In the genomic region with DNA sequence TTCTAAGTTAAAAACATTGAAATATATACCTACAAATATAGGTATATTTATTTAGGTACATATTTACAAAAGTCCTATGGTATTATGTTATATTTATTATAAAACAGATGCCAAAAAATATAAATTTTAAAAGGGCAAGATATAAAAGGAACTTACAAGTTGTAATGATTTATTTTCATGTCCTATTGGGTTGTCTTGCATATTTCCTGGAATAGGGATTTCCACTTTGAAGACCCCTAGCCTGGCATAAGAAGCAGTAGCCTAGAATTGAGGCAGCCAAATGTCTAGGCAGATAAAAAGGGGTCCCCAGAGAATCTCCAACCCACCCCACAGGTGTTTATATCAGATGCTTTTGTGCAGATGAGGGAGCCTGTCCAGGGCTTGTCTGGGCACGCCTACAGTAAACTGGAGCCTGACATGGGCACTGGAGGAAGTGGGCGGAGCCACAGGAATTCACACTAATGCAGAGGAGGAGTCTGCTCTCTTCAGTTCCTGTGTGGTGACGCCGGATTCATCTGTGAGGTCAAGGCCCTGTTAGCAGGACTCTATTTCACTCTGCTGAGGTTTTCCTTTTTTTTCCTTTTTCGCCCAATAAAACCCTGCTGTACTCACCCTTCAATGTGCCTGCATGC, we compare ENCODE assay signal across 15 cellular contexts.
DNase-seq lines count a peak whose midpoint lies in the region; ATAC-seq, FAIRE-seq and TF ChIP-seq lines count a peak whose summit lies in the region.
"Had no signal": no experiment of that assay in that cellular context is flagged by ENCODE, and none has a peak within 500 bp of the region (broad histone marks: within the 10 kb centered on the region; RNA-seq: fewer than 3 reads in every experiment).

No MANE protein-coding gene starts in this region.

- no peak for TF ChIP-seq POLR2A in HepG2 (IDR thresholded peaks at IDR 0.05; ENCODE audit: insufficient read depth in 1 of 2, low read depth in 2 of 2, low read length in 2 of 2)

- ATAC-seq in GM21390 (IDR thresholded peaks at IDR 0.05; ENCODE audit: unreplicated experiment) (no peak), HepG2 (no peak)
- ATAC-seq: activated CD4-positive, CD25-positive, alpha-beta regulatory T cell treated with anti-CD3 and anti-CD28 coated beads, Interleukin-2, amount 50 U/mL, for 24 hours; left colon; Panc1; stimulated activated effector memory CD8-positive, alpha-beta T cell treated with anti-CD3 and anti-CD28 coated beads, Interleukin-12 subunit alpha, Interleukin-12 subunit beta, amount 100 ng/mL, for 72 hours had no signal

- H3K27me3 ChIP-seq in HepG2 (ENCODE audit: control insufficient read depth in 1 of 2, insufficient read depth in 2 of 2, low read length in 2 of 2) = no peaks in the 10 kb centered on the region

- no peak overlapping the region for H2AFZ ChIP-seq in HepG2 (ENCODE audit: low read length)

- CTCF ChIA-PET in RWPE1 (lab: Yijun Ruan, JAX) (no interaction called here), HepG2 (lab: Yijun Ruan, JAX; ENCODE audit: low intra/inter-chr PET ratio, low total read pairs) (no interaction called here)

- no TSS peak for BruUV-seq in HepG2 (replicated peaks; lab: Mats Ljungman, UMichigan)

- POLR2A ChIA-PET in RWPE1 (lab: Yijun Ruan, JAX; ENCODE audit: low non-redundant PET) (no interaction called here), HepG2 (lab: Yijun Ruan, JAX) (no interaction called here)

- WGBS in HepG2 (ENCODE audit: low lambda C conversion rate) = 8% methylated on average over 4 of the region's 5 CpGs

- TF ChIP-seq CTCF in RWPE1 (conservative IDR thresholded peaks at IDR 0.05; ENCODE audit: low read depth) (no peak), HepG2 (CRISPR knock-in tag; IDR thresholded peaks at IDR 0.05) (no peak)

- no peaks in the 10 kb centered on the region for H4K20me1 ChIP-seq in HepG2 (ENCODE audit: insufficient read depth, low read length)

- H3K4me1 ChIP-seq in HepG2 (ENCODE audit: insufficient read depth, low read length) = no peaks in the 10 kb centered on the region

- H3K4me3 ChIP-seq in HepG2 (replicated peaks in 1 of 3; ENCODE audit: insufficient read depth in 1 of 3, low read depth in 2 of 3, low read length in 3 of 3) = no peak overlapping the region

- H3K36me3 ChIP-seq in HepG2 (replicated peaks in 1 of 2; ENCODE audit: control insufficient read depth in 1 of 2, insufficient read depth in 2 of 2, low read length in 2 of 2) = no peaks in the 10 kb centered on the region

- intact Hi-C loops in HepG2 (cut with micrococcal nuclease; ENCODE audit: unreplicated experiment) = no loop called here

- no peak overlapping the region for H3K9ac ChIP-seq in HepG2 (ENCODE audit: insufficient read depth, low read depth, low read length)

- H3K4me2 ChIP-seq in HepG2 (ENCODE audit: low read depth, low read length) = no peak overlapping the region

- no peaks in the 10 kb centered on the region for H3K79me2 ChIP-seq in HepG2 (ENCODE audit: insufficient read depth, low read length)

- H3K9me3 ChIP-seq in HepG2 (ENCODE audit: low read length) = no peaks in the 10 kb centered on the region

- TF ChIP-seq EP300 in HepG2 (IDR thresholded peaks at IDR 0.05; ENCODE audit: low read depth in 2 of 2, low read length in 2 of 2) (no peak), HepG2 (CRISPR knock-in tag; IDR thresholded peaks at IDR 0.05; ENCODE audit: borderline replicate concordance) (no peak)

- TF ChIP-seq RAD21 in HepG2 (CRISPR knock-in tag; IDR thresholded peaks at IDR 0.05) = no peak

- in situ Hi-C loops in HepG2 (cut with HindIII; ENCODE audit: extremely low pct_ligation_motif_present, low pct_unique_long_range_greater_than_20kb) = no loop called here

- peak; percentile 29 for DNase-seq in DMS 273 (lab: John Stamatoyannopoulos, UW; ENCODE audit: unreplicated experiment)
- no peak for DNase-seq in DMS 273 treated with DMSO at 0.1 percent for 48 hours (lab: John Stamatoyannopoulos, UW)
- DNase-seq in HPDE6-E6E7 (ENCODE audit: extremely low spot score) = peak; percentile 13
- DNase-seq in RWPE1 (ENCODE audit: low spot score) = no peak
- peak; percentile 64 for DNase-seq in islet precursor cell
- DNase-seq in C1 segment of cervical spinal cord (lab: John Stamatoyannopoulos, UW) = no peak
- DNase-seq in HepG2 (ENCODE audit: low spot score) = no peak
- DNase-seq: activated gamma-delta T cell, HCEC 1CT, left colon had no signal

- H3K27ac ChIP-seq in RWPE1 (peak overlapping the region; percentile 78), HepG2 (ENCODE audit: extremely low read length, insufficient read depth, low read length) (no peak overlapping the region)
- H3K27ac ChIP-seq: 22Rv1 had no signal

- no peak for FAIRE-seq in HepG2 (lab: Jason Lieb, UNC)

TF ChIP-seq in HepG2, 621 proteins besides CTCF, POLR2A, EP300 and RAD21:
- TF ChIP-seq ZFP90 (CRISPR knock-in tag; IDR thresholded peaks at IDR 0.05; ENCODE audit: borderline replicate concordance) (no peak), SIN3A (IDR thresholded peaks at IDR 0.05; ENCODE audit: borderline replicate concordance, low read depth, low read length) (no peak), ZNF34 (CRISPR knock-in tag; IDR thresholded peaks at IDR 0.05; ENCODE audit: borderline replicate concordance) (no peak), ZNF44 (CRISPR knock-in tag; IDR thresholded peaks at IDR 0.05) (no peak), IRX3 (CRISPR knock-in tag; IDR thresholded peaks at IDR 0.05; ENCODE audit: borderline replicate concordance, low read depth) (no peak), FIP1L1 (IDR thresholded peaks at IDR 0.05; ENCODE audit: borderline replicate concordance, insufficient read depth, low read depth, low read length) (no peak), SALL2 (CRISPR knock-in tag; IDR thresholded peaks at IDR 0.05) (no peak), RBFOX2 (IDR thresholded peaks at IDR 0.05; ENCODE audit: low read depth, low read length) (no peak), FOSL1 (CRISPR knock-in tag; IDR thresholded peaks at IDR 0.05; ENCODE audit: borderline replicate concordance) (no peak), PHF21A (CRISPR knock-in tag; IDR thresholded peaks at IDR 0.05) (no peak), ZNF569 (CRISPR knock-in tag; IDR thresholded peaks at IDR 0.05; ENCODE audit: borderline replicate concordance) (no peak), ZNF616 (CRISPR knock-in tag; IDR thresholded peaks at IDR 0.05; ENCODE audit: low read depth) (no peak), DNMT3B (CRISPR knock-in tag; conservative IDR thresholded peaks at IDR 0.05) (no peak)
- TF ChIP-seq, protein P1, sequence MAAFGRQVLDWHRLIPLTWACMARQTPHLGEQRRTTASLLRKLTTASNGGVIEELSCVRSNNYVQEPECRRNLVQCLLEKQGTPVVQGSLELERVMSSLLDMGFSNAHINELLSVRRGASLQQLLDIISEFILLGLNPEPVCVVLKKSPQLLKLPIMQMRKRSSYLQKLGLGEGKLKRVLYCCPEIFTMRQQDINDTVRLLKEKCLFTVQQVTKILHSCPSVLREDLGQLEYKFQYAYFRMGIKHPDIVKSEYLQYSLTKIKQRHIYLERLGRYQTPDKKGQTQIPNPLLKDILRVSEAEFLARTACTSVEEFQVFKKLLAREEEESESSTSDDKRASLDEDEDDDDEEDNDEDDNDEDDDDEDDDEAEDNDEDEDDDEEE (CRISPR knock-in tag; IDR thresholded peaks at IDR 0.05) = no peak
- TF ChIP-seq, protein P2, sequence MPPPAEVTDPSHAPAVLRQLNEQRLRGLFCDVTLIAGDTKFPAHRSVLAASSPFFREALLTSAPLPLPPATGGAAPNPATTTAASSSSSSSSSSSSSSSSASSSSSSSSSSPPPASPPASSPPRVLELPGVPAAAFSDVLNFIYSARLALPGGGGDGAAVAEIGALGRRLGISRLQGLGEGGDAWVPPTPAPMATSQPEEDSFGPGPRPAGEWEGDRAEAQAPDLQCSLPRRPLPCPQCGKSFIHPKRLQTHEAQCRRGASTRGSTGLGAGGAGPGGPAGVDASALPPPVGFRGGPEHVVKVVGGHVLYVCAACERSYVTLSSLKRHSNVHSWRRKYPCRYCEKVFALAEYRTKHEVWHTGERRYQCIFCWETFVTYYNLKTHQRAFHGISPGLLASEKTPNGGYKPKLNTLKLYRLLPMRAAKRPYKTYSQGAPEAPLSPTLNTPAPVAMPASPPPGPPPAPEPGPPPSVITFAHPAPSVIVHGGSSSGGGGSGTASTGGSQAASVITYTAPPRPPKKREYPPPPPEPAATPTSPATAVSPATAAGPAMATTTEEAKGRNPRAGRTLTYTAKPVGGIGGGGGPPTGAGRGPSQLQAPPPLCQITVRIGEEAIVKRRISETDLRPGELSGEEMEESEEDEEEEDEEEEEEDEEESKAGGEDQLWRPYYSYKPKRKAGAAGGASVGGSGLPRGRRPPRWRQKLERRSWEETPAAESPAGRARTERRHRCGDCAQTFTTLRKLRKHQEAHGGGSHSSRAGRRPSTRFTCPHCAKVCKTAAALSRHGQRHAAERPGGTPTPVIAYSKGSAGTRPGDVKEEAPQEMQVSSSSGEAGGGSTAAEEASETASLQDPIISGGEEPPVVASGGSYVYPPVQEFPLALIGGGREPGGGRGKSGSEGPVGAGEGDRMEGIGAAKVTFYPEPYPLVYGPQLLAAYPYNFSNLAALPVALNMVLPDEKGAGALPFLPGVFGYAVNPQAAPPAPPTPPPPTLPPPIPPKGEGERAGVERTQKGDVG (CRISPR knock-in tag; IDR thresholded peaks at IDR 0.05; ENCODE audit: borderline replicate concordance) = no peak

Comparison
In these comparisons a context has a peak if more than half of its experiments do, and no peak if none do; other contexts are left out.
1. DNase-seq: peak in DMS 273 (single experiment), HPDE6-E6E7 (single experiment) and islet precursor cell (single experiment); none in DMS 273 treated with DMSO at 0.1 percent for 48 hours (single experiment), RWPE1 (single experiment), C1 segment of cervical spinal cord (0 of 14) and HepG2 (single experiment).